ENCODE assay signal across 8 cellular contexts in genomic region chr17:51166987-51167931, GRCh38. TPM values are rescaled to one million over a fixed set of nuclear protein-coding genes. Genes with fewer than 3 reads are reported as not detected.
DNase-seq lines count a peak whose midpoint lies in the region; ATAC-seq and TF ChIP-seq lines count a peak whose summit lies in the region.

No MANE protein-coding gene starts in this region.

- peak overlapping the region; percentile 38 for H3K27ac ChIP-seq in endodermal cell (ENCODE audit: low read depth, low read length)

- H3K36me3 ChIP-seq in endodermal cell (ENCODE audit: control insufficient read depth, insufficient read depth, low read length) (peaks cover 49% of the 10 kb centered on the region), mucosa of stomach (ENCODE audit: control insufficient read depth, insufficient read depth, low read length) (peaks cover 4% of the 10 kb centered on the region)

- CTCF ChIA-PET in activated CD8-positive, alpha-beta T cell treated with anti-CD3 and anti-CD28 coated beads, Interleukin-2, amount 10 ng/mL, durations not matched to agents 7 days and 5 days (lab: Charles Lee) = interaction anchor here (1.2 to 2.4 kb wide), 3 partner anchors 13 to 14 kb away, joined by 3 to 24 read pairs (median 6); partner anchors contain the start of gene NME1

- H3K9me3 ChIP-seq in endodermal cell (ENCODE audit: control insufficient read depth, low read length) = no peaks in the 10 kb centered on the region
- no peaks in the 10 kb centered on the region for H3K9me3 ChIP-seq in mucosa of stomach (ENCODE audit: control insufficient read depth, low read length)

- H3K4me3 Mint-ChIP-seq in activated CD8-positive, alpha-beta T cell treated with anti-CD3 and anti-CD28 coated beads, Interleukin-2, amount 10 ng/mL, durations not matched to agents 7 days and 5 days = peak overlapping the region; percentile 88
- H3K4me3 Mint-ChIP-seq in endodermal cell = peak overlapping the region; percentile 94

- 15 to 34% methylated on average over 18 to 42 of the region's 42 CpGs for WGBS in endodermal cell (ENCODE audit: insufficient coverage in 1 of 2, insufficient read length in 1 of 2), 2 experiments

- no peaks in the 10 kb centered on the region for H3K27me3 Mint-ChIP-seq in activated CD8-positive, alpha-beta T cell treated with anti-CD3 and anti-CD28 coated beads, Interleukin-2, amount 10 ng/mL, durations not matched to agents 7 days and 5 days (ENCODE audit: low read depth)
- H3K27me3 Mint-ChIP-seq in endodermal cell (ENCODE audit: insufficient read depth) = peaks cover 1% of the 10 kb centered on the region

- peaks cover 39% of the 10 kb centered on the region for H3K4me1 Mint-ChIP-seq in activated CD8-positive, alpha-beta T cell treated with anti-CD3 and anti-CD28 coated beads, Interleukin-2, amount 10 ng/mL, durations not matched to agents 7 days and 5 days (ENCODE audit: low read depth)
- peaks cover 14% of the 10 kb centered on the region for H3K4me1 Mint-ChIP-seq in endodermal cell

- POLR2A ChIA-PET in activated CD8-positive, alpha-beta T cell treated with anti-CD3 and anti-CD28 coated beads, Interleukin-2, amount 10 ng/mL, durations not matched to agents 7 days and 5 days (lab: Charles Lee) = interaction anchor here (1.1 kb wide), 1 partner anchor 13 kb away, joined by 3 read pairs; no protein-coding TSS in a partner anchor

- peak; percentile 49 for ATAC-seq in GM18868 (IDR thresholded peaks at IDR 0.05; ENCODE audit: unreplicated experiment)
- ATAC-seq in HG03108 (IDR thresholded peaks at IDR 0.05; ENCODE audit: unreplicated experiment) = peak; percentile 35
- ATAC-seq in activated CD8-positive, alpha-beta T cell treated with anti-CD3 and anti-CD28 coated beads, Interleukin-2, amount 10 ng/mL, durations not matched to agents 7 days and 5 days = peak; percentile 62

- peak overlapping the region; percentile 91 for H3K27ac Mint-ChIP-seq in activated CD8-positive, alpha-beta T cell treated with anti-CD3 and anti-CD28 coated beads, Interleukin-2, amount 10 ng/mL, durations not matched to agents 7 days and 5 days
- H3K27ac Mint-ChIP-seq in endodermal cell = peak overlapping the region; percentile 72

- H3K9me3 Mint-ChIP-seq in activated CD8-positive, alpha-beta T cell treated with anti-CD3 and anti-CD28 coated beads, Interleukin-2, amount 10 ng/mL, durations not matched to agents 7 days and 5 days (ENCODE audit: insufficient read depth) = no peaks in the 10 kb centered on the region
- H3K9me3 Mint-ChIP-seq in endodermal cell = no peaks in the 10 kb centered on the region

- H3K4me3 ChIP-seq in endodermal cell (ENCODE audit: low read length) (peak overlapping the region; percentile 96), mucosa of stomach (ENCODE audit: low read length) (peak overlapping the region; percentile 73)

- H3K9ac ChIP-seq in endodermal cell (ENCODE audit: extremely low read depth, low read length, poor library complexity, severe bottlenecking) = peak overlapping the region; percentile 79
- H3K9ac ChIP-seq in mucosa of stomach (ENCODE audit: low read length) = peak overlapping the region; percentile 72

- H3K4me1 ChIP-seq in endodermal cell (ENCODE audit: control insufficient read depth, insufficient read depth, low read length) = peaks cover 4% of the 10 kb centered on the region
- H3K4me1 ChIP-seq in mucosa of stomach (ENCODE audit: control insufficient read depth, insufficient read depth, low read length) = peaks cover 8% of the 10 kb centered on the region

- DNase-seq in AG08396 (ENCODE audit: low spot score) = peak; percentile 89
- peak; percentile 68 for DNase-seq in NCI-H748 (lab: John Stamatoyannopoulos, UW; ENCODE audit: unreplicated experiment)
- DNase-seq in activated CD8-positive, alpha-beta T cell treated with anti-CD3 and anti-CD28 coated beads, Interleukin-2, amount 10 ng/mL, durations not matched to agents 7 days and 5 days = peak; percentile 72
- peak; percentile 90 for DNase-seq in endodermal cell
- DNase-seq in stimulated activated CD8-positive, alpha-beta memory T cell treated with anti-CD3 and anti-CD28 coated beads, Interleukin-7, amount 100 ng/mL, for 24 hours (ENCODE audit: low read depth) = peak; percentile 62

- TF ChIP-seq CTCF in endodermal cell (conservative IDR thresholded peaks at IDR 0.05) = peak; percentile 89

- peaks cover 54% of the 10 kb centered on the region for H3K36me3 Mint-ChIP-seq in activated CD8-positive, alpha-beta T cell treated with anti-CD3 and anti-CD28 coated beads, Interleukin-2, amount 10 ng/mL, durations not matched to agents 7 days and 5 days (ENCODE audit: low read depth)
- H3K36me3 Mint-ChIP-seq in endodermal cell (ENCODE audit: low read depth) = peaks cover 52% of the 10 kb centered on the region

- H3K27me3 ChIP-seq in endodermal cell (ENCODE audit: control insufficient read depth, insufficient read depth, low read length, poor library complexity, severe bottlenecking) (no peaks in the 10 kb centered on the region), mucosa of stomach (ENCODE audit: control insufficient read depth, insufficient read depth, low read length) (no peaks in the 10 kb centered on the region)

RNA-seq across cellular contexts. Expression of gene NME2, which starts 1.0 kb away (rescaled TPM):
- 100 to 1,000 TPM; 502 to 542 TPM for total RNA-seq in activated CD8-positive, alpha-beta T cell treated with anti-CD3 and anti-CD28 coated beads, Interleukin-2, amount 10 ng/mL, durations not matched to agents 7 days and 5 days
- total RNA-seq in endodermal cell = 100 to 1,000 TPM; 560 to 707 TPM
- polyA plus RNA-seq in endodermal cell (2013, experiment 1 of 2) = 337 TPM
- polyA plus RNA-seq in endodermal cell (2013, experiment 2 of 2) = 326 TPM

RNA-seq across cellular contexts. Expression of gene NME1, which starts 13.9 kb away (rescaled TPM):
- total RNA-seq in activated CD8-positive, alpha-beta T cell treated with anti-CD3 and anti-CD28 coated beads, Interleukin-2, amount 10 ng/mL, durations not matched to agents 7 days and 5 days = 100 to 1,000 TPM; 148 to 150 TPM
- 100 to 1,000 TPM in 1 of 2 donors, 10 to 100 TPM in 1; 99.6 to 107 TPM for total RNA-seq in endodermal cell
- polyA plus RNA-seq in endodermal cell (2013, experiment 1 of 2) = 134 TPM
- 136 TPM for polyA plus RNA-seq in endodermal cell (2013, experiment 2 of 2)

RNA-seq across cellular contexts. Expression of gene SPAG9, which starts 46.6 kb away (rescaled TPM):
- 10 to 100 TPM; 39.2 to 42.1 TPM for total RNA-seq in activated CD8-positive, alpha-beta T cell treated with anti-CD3 and anti-CD28 coated beads, Interleukin-2, amount 10 ng/mL, durations not matched to agents 7 days and 5 days
- total RNA-seq in endodermal cell = 10 to 100 TPM; 64.8 to 77.7 TPM
- polyA plus RNA-seq in endodermal cell (2013, experiment 1 of 2) = 140 TPM
- polyA plus RNA-seq in endodermal cell (2013, experiment 2 of 2) = 131 TPM

Comparison
In these comparisons a context has a peak if more than half of its experiments do, and no peak if none do; other contexts are left out.
1. Peak in every context shown above with its lines: DNase-seq, ATAC-seq, H3K4me3 ChIP-seq and H3K27ac ChIP-seq.